In the genomic region with DNA sequence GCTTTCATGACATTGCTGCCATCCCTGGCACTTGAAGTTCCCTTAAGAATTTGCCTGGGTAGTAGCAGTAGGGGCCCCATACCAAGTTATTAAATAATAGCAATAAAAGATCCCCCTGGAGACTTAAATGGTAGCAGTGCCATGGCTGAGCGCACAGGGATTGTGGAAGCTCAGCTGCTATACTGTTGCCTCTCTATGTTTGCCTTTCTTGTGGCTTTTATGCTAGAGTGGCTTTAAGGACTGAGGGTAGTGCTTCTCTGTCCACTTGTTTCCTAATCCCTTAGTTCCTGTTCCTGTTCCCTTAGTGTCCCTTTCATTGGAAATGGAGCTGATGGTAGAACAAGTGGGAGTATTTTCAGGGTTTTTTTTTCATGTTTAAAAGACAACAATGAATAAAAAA, we compare ENCODE assay signal across 14 cellular contexts. TPM values are rescaled to one million over a fixed set of nuclear protein-coding genes. Genes with fewer than 3 reads are reported as not detected.
DNase-seq lines count a peak whose midpoint lies in the region; ATAC-seq and TF ChIP-seq lines count a peak whose summit lies in the region.
"Had no signal": no experiment of that assay in that cellular context is flagged by ENCODE, and none has a peak within 500 bp of the region (broad histone marks: within the 10 kb centered on the region; RNA-seq: fewer than 3 reads in every experiment).

No MANE protein-coding gene starts in this region.

- H3K4me3 Mint-ChIP-seq in stimulated activated effector memory CD8-positive, alpha-beta T cell treated with anti-CD3 and anti-CD28 coated beads, Interleukin-12 subunit alpha, Interleukin-12 subunit beta, amount 100 ng/mL, for 72 hours: no peak overlapping the region
- no peak overlapping the region for H3K4me3 Mint-ChIP-seq in activated T-helper 2 cell treated with anti-CD3 and anti-CD28 coated beads, Interferon-gamma antibody, Interleukin-2, Interleukin-4, amounts not matched to agents 10 μg/mL and 5 μg/mL and 100 μg/mL, durations not matched to agents 14 hours and 24 hours and 36 hours (ENCODE audit: low read depth)

- H3K27ac ChIP-seq in HEK293 (ENCODE audit: extremely low read depth, low read depth, low read length): no peak overlapping the region
- no peak overlapping the region for H3K27ac ChIP-seq in uterus
- no peak overlapping the region for H3K27ac ChIP-seq in prostate gland

- peak overlapping the region; percentile 40 for H3K27ac Mint-ChIP-seq in stimulated activated effector memory CD8-positive, alpha-beta T cell treated with anti-CD3 and anti-CD28 coated beads, Interleukin-12 subunit alpha, Interleukin-12 subunit beta, amount 100 ng/mL, for 72 hours
- H3K27ac Mint-ChIP-seq in activated T-helper 2 cell treated with anti-CD3 and anti-CD28 coated beads, Interferon-gamma antibody, Interleukin-2, Interleukin-4, amounts not matched to agents 10 μg/mL and 5 μg/mL and 100 μg/mL, durations not matched to agents 14 hours and 24 hours and 36 hours: no peak overlapping the region

- CTCF ChIA-PET in HEK293 (lab: Yijun Ruan, JAX): interaction anchor here (0.7 to 1.1 kb wide), 2 partner anchors 25 to 75 kb away, joined by 3 read pairs; no protein-coding TSS in a partner anchor

- POLR2A ChIA-PET in HEK293 (lab: Yijun Ruan, JAX): no interaction called here

- intact Hi-C loops in activated T-helper 2 cell treated with anti-CD3 and anti-CD28 coated beads, Interferon-gamma antibody, Interleukin-2, Interleukin-4, amounts not matched to agents 10 μg/mL and 5 μg/mL and 100 μg/mL, durations not matched to agents 14 hours and 24 hours and 36 hours (cut with micrococcal nuclease): no loop called here
- intact Hi-C loops in uterus (cut with DNase I; ENCODE audit: low total_unique reads): no loop called here
- intact Hi-C loops in prostate gland (cut with DNase I): loop anchor here (5.0 kb wide), 1 partner anchor 76 kb away; the partner anchor contains the start of gene SMG7

- H3K36me3 ChIP-seq in HEK293 (ENCODE audit: control insufficient read depth in 2 of 2, insufficient read depth in 1 of 2, low read length in 2 of 2) (peaks cover 26 to 87% of the 10 kb centered on the region in 2 experiments; a peak in 2 of 3 replicates), uterus (no peaks in the 10 kb centered on the region), prostate gland (peaks cover 0 to 6% of the 10 kb centered on the region in 2 donors)

- peaks cover 100% of the 10 kb centered on the region for H3K36me3 Mint-ChIP-seq in stimulated activated effector memory CD8-positive, alpha-beta T cell treated with anti-CD3 and anti-CD28 coated beads, Interleukin-12 subunit alpha, Interleukin-12 subunit beta, amount 100 ng/mL, for 72 hours
- peaks cover 83% of the 10 kb centered on the region for H3K36me3 Mint-ChIP-seq in activated T-helper 2 cell treated with anti-CD3 and anti-CD28 coated beads, Interferon-gamma antibody, Interleukin-2, Interleukin-4, amounts not matched to agents 10 μg/mL and 5 μg/mL and 100 μg/mL, durations not matched to agents 14 hours and 24 hours and 36 hours (ENCODE audit: low read depth)

- TF ChIP-seq CTCF in HEK293 (tag by site-specific recombination; IDR thresholded peaks at IDR 0.05) (no peak), uterus (IDR thresholded peaks at IDR 0.05) (no peak), prostate gland (IDR thresholded peaks at IDR 0.05) (no peak)

- H3K4me1 ChIP-seq in HEK293 (ENCODE audit: control insufficient read depth, insufficient read depth, low read length) (no peaks in the 10 kb centered on the region), uterus (no peaks in the 10 kb centered on the region), prostate gland (replicated peaks) (no peaks in the 10 kb centered on the region)

- TF ChIP-seq POLR2A in uterus (IDR thresholded peaks at IDR 0.05) (no peak), prostate gland (IDR thresholded peaks at IDR 0.05) (no peak)

- no peaks in the 10 kb centered on the region for H3K27me3 Mint-ChIP-seq in activated T-helper 2 cell treated with anti-CD3 and anti-CD28 coated beads, Interferon-gamma antibody, Interleukin-2, Interleukin-4, amounts not matched to agents 10 μg/mL and 5 μg/mL and 100 μg/mL, durations not matched to agents 14 hours and 24 hours and 36 hours (ENCODE audit: low read depth)

- 90% methylated on average over 1 of the region's 1 CpG for WGBS in prostate gland

- no peaks in the 10 kb centered on the region for H3K4me1 Mint-ChIP-seq in stimulated activated effector memory CD8-positive, alpha-beta T cell treated with anti-CD3 and anti-CD28 coated beads, Interleukin-12 subunit alpha, Interleukin-12 subunit beta, amount 100 ng/mL, for 72 hours
- H3K4me1 Mint-ChIP-seq in activated T-helper 2 cell treated with anti-CD3 and anti-CD28 coated beads, Interferon-gamma antibody, Interleukin-2, Interleukin-4, amounts not matched to agents 10 μg/mL and 5 μg/mL and 100 μg/mL, durations not matched to agents 14 hours and 24 hours and 36 hours (ENCODE audit: low read depth): peaks cover 6% of the 10 kb centered on the region

- no peaks in the 10 kb centered on the region for H3K9me3 ChIP-seq in HEK293 (ENCODE audit: control insufficient read depth, insufficient read depth, low read depth, low read length)
- no peaks in the 10 kb centered on the region for H3K9me3 ChIP-seq in uterus
- H3K9me3 ChIP-seq in prostate gland: no peaks in the 10 kb centered on the region

- H3K4me3 ChIP-seq in HEK293 (ENCODE audit: low read depth, low read length) (no peak overlapping the region), uterus (no peak overlapping the region), prostate gland (no peak overlapping the region)

- H3K27me3 ChIP-seq in uterus (no peaks in the 10 kb centered on the region), prostate gland (replicated peaks; ENCODE audit: insufficient read depth) (no peaks in the 10 kb centered on the region)

- DNase-seq in NCI-H2029 (lab: John Stamatoyannopoulos, UW) (peak; percentile 75), SKM-1 (lab: John Stamatoyannopoulos, UW; ENCODE audit: unreplicated experiment) (peak; percentile 20), uterus (no peak), prostate gland (ENCODE audit: low spot score) (no peak)
- DNase-seq in stimulated activated effector memory CD8-positive, alpha-beta T cell treated with anti-CD3 and anti-CD28 coated beads, Interleukin-12 subunit alpha, Interleukin-12 subunit beta, amount 100 ng/mL, for 72 hours (ENCODE audit: low spot score in 2 of 2): peak in 1 of 2 donors; percentile 38
- no peak for DNase-seq in activated T-helper 2 cell treated with anti-CD3 and anti-CD28 coated beads, Interferon-gamma antibody, Interleukin-2, Interleukin-4, amounts not matched to agents 10 μg/mL and 5 μg/mL and 100 μg/mL, durations not matched to agents 14 hours and 24 hours and 36 hours (ENCODE audit: low spot score)
- DNase-seq: activated naive CD4-positive, alpha-beta T cell treated with anti-CD3 and anti-CD28 coated beads, Interleukin-2, amount 50 U/mL, for 16 hours; central memory CD4-positive, alpha-beta T cell; COR-L47; head of caudate nucleus; kidney had no signal

- ATAC-seq in stimulated activated effector memory CD8-positive, alpha-beta T cell treated with anti-CD3 and anti-CD28 coated beads, Interleukin-12 subunit alpha, Interleukin-12 subunit beta, amount 100 ng/mL, for 72 hours: no peak
- ATAC-seq: sciatic nerve had no signal

- H3K9me3 Mint-ChIP-seq in stimulated activated effector memory CD8-positive, alpha-beta T cell treated with anti-CD3 and anti-CD28 coated beads, Interleukin-12 subunit alpha, Interleukin-12 subunit beta, amount 100 ng/mL, for 72 hours: no peaks in the 10 kb centered on the region
- no peaks in the 10 kb centered on the region for H3K9me3 Mint-ChIP-seq in activated T-helper 2 cell treated with anti-CD3 and anti-CD28 coated beads, Interferon-gamma antibody, Interleukin-2, Interleukin-4, amounts not matched to agents 10 μg/mL and 5 μg/mL and 100 μg/mL, durations not matched to agents 14 hours and 24 hours and 36 hours

TF ChIP-seq in HEK293, 187 proteins besides CTCF, POLR2A, EP300 and RAD21:
- TF ChIP-seq OSR2 (tag by site-specific recombination; IDR thresholded peaks at IDR 0.05): peak; percentile 63
- TF ChIP-seq ZIC2 (tag by site-specific recombination; IDR thresholded peaks at IDR 0.05): 0 out of 2 replicates have a peak, but pooled peaks have one; percentile 11
- TF ChIP-seq ZFHX2 (tag by site-specific recombination; conservative IDR thresholded peaks at IDR 0.05): no peak
- 0 out of 2 replicates have a peak, but pooled peaks have one; percentile 23 for TF ChIP-seq ZNF423 (tag by site-specific recombination; IDR thresholded peaks at IDR 0.05)
- TF ChIP-seq ZNF2 (tag by site-specific recombination; IDR thresholded peaks at IDR 0.05): no peak
- TF ChIP-seq ZNF362 (tag by site-specific recombination; IDR thresholded peaks at IDR 0.05): no peak
- TF ChIP-seq, protein P1, sequence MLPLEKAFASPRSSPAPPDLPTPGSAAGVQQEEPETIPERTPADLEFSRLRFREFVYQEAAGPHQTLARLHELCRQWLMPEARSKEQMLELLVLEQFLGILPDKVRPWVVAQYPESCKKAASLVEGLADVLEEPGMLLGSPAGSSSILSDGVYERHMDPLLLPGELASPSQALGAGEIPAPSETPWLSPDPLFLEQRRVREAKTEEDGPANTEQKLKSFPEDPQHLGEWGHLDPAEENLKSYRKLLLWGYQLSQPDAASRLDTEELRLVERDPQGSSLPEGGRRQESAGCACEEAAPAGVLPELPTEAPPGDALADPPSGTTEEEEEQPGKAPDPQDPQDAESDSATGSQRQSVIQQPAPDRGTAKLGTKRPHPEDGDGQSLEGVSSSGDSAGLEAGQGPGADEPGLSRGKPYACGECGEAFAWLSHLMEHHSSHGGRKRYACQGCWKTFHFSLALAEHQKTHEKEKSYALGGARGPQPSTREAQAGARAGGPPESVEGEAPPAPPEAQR (tag by site-specific recombination; IDR thresholded peaks at IDR 0.05): no peak
- no peak for TF ChIP-seq SP3 (tag by site-specific recombination; IDR thresholded peaks at IDR 0.05)
TF ChIP-seq in HEK293: peak in this region for 3.

RNA-seq across cellular contexts. Expression of gene NCF2, which starts 42.1 kb away (rescaled TPM):
- 2.2 and 2.6 TPM in 2 replicates for total RNA-seq in activated T-helper 2 cell treated with anti-CD3 and anti-CD28 coated beads, Interferon-gamma antibody, Interleukin-2, Interleukin-4, amounts not matched to agents 10 μg/mL and 5 μg/mL and 100 μg/mL, durations not matched to agents 14 hours and 24 hours and 36 hours
- total RNA-seq in uterus (1 to 10 TPM in 3 of 4 donors, under 1 TPM in 1; 0.51 to 9.7 (median 3.0) TPM), prostate gland (1 to 10 TPM; 2.1 to 5.6 TPM)
- total RNA-seq: myocyte had no signal

Comparison
In these comparisons a context has a peak if more than half of its experiments do, and no peak if none do; other contexts are left out.
1. DNase-seq: peak in NCI-H2029 (single experiment) and SKM-1 (single experiment); none in activated T-helper 2 cell treated with anti-CD3 and anti-CD28 coated beads, Interferon-gamma antibody, Interleukin-2, Interleukin-4, amounts not matched to agents 10 μg/mL and 5 μg/mL and 100 μg/mL, durations not matched to agents 14 hours and 24 hours and 36 hours (single experiment), uterus (0 of 2) and prostate gland (single experiment).